ENCODE assay signal across 8 cellular contexts in the genomic region with DNA sequence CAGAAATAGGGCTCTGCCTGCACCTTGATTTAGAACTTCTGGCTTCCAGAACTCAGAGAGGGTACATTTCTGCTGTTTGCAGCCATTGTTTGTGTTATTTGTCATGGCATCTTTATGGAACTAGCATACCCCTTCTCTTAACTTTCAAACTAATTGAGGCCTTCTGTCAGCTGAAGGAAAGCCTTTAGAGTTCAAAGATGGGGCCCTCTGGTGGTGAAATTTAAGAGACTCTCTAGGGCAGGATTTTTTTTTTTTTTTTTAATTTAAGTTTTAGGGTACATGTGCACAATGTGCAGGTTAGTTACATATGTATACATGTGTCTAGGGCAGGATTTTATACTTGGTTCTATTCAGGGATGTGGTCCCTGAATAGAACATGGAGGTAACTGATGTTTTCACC.
A peak's percentile ranks its signal among the peaks of the same experiment; 100 is the strongest.
DNase-seq lines count a peak whose midpoint lies in the region; ATAC-seq, FAIRE-seq and TF ChIP-seq lines count a peak whose summit lies in the region.

No MANE protein-coding gene starts in this region.

- no peaks in the 10 kb centered on the region for H3K23me2 ChIP-seq in H1 (ENCODE audit: low read depth, low read length)

- H4K5ac ChIP-seq in H1 (ENCODE audit: insufficient read length, low read depth, low read length) = no peak overlapping the region

- H2BK120ac ChIP-seq in H1 (replicated peaks; ENCODE audit: low read depth, low read length) = no peak overlapping the region

- no peak overlapping the region; the same call in 1 of the 2 replicates for H3K18ac ChIP-seq in H1 (ENCODE audit: extremely low read depth, low read length)

- H4K20me1 ChIP-seq in H1 (replicated peaks in 1 of 2; ENCODE audit: control insufficient read depth in 1 of 2, insufficient read depth in 2 of 2, low read length in 2 of 2) = no peaks in the 10 kb centered on the region

- no peak overlapping the region for H3K56ac ChIP-seq in H1 (replicated peaks; ENCODE audit: insufficient read length, low read depth, low read length)

- CTCF ChIA-PET in H1 (lab: Charles Lee; ENCODE audit: partially characterized antibody) = interaction anchor here (0.6 to 3.3 kb wide), 38 partner anchors 8 to 1114 kb away, joined by 3 to 19 read pairs (median 4); no protein-coding TSS in a partner anchor

- no peak for TF ChIP-seq EP300 in H1 (IDR thresholded peaks at IDR 0.05; ENCODE audit: borderline replicate concordance in 1 of 2, low read depth in 2 of 2, low read length in 2 of 2)

- H3K14ac ChIP-seq in H1 (ENCODE audit: insufficient read length) = no peak overlapping the region

- H3K36me3 ChIP-seq in H1 (ENCODE audit: control insufficient read depth in 2 of 4, insufficient read depth in 4 of 4, low read length in 3 of 4) = no peaks in the 10 kb centered on the region
- no peaks in the 10 kb centered on the region for H3K36me3 ChIP-seq in testis (ENCODE audit: low read depth, missing control alignments)

- H3K4ac ChIP-seq in H1 (replicated peaks; ENCODE audit: insufficient read length, low read depth, low read length) = no peak overlapping the region

- H3K79me1 ChIP-seq in H1 (ENCODE audit: low read depth, low read length) = no peaks in the 10 kb centered on the region

- no peak overlapping the region for H4K91ac ChIP-seq in H1 (replicated peaks; ENCODE audit: insufficient read length, low read length)

- H3K27me3 ChIP-seq in H1 (replicated peaks in 1 of 4; ENCODE audit: control insufficient read depth in 3 of 4, extremely low read depth in 1 of 4, insufficient read depth in 3 of 4, low read length in 3 of 4) = peaks cover 0 to 1% (median 0%) of the 10 kb centered on the region in 4 experiments; a peak in 1 of 7 replicates
- no peaks in the 10 kb centered on the region for H3K27me3 ChIP-seq in testis

- no peak for TF ChIP-seq POLR2A in NB4 (IDR thresholded peaks at IDR 0.05; ENCODE audit: extremely low read depth, insufficient read length)
- TF ChIP-seq POLR2A in H1 (IDR thresholded peaks at IDR 0.05; ENCODE audit: control extremely low read depth in 1 of 2, low read depth in 2 of 2, low read length in 2 of 2) = no peak
- TF ChIP-seq POLR2A in testis (IDR thresholded peaks at IDR 0.05) = no peak

- H3K9me3 ChIP-seq in H1 (ENCODE audit: insufficient read depth in 2 of 2, low read depth in 1 of 2, low read length in 1 of 2) = no peaks in the 10 kb centered on the region; a peak in 1 of 4 replicates
- no peaks in the 10 kb centered on the region for H3K9me3 ChIP-seq in testis

- FAIRE-seq in H1 (lab: Jason Lieb, UNC) = no peak

- DNase-seq in NB4 (ENCODE audit: low read depth) (peak; percentile 32), H1 (ENCODE audit: low read depth in 1 of 2, low spot score in 2 of 2) (no peak), EL (no peak), testis (no peak)
- no peak for DNase-seq in stimulated activated CD4-positive, alpha-beta T cell treated with anti-CD3 and anti-CD28 coated beads, Interleukin-1b, Interleukin-23, amount 100 ng/mL, for 48 hours

- H2AFZ ChIP-seq in H1 (ENCODE audit: low read length) = peak overlapping the region; percentile 72; the same call in 1 of the 2 replicates

- H2BK12ac ChIP-seq in H1 (ENCODE audit: low read depth, low read length) = no peak overlapping the region

- no peak overlapping the region for H2BK5ac ChIP-seq in H1 (ENCODE audit: low read depth, low read length)

- ATAC-seq in GM18517 (IDR thresholded peaks at IDR 0.05; ENCODE audit: unreplicated experiment) = peak; percentile 52
- no peak for ATAC-seq in GM21723 (IDR thresholded peaks at IDR 0.05; ENCODE audit: unreplicated experiment)

- POLR2A ChIA-PET in H1 (lab: Charles Lee; ENCODE audit: partially characterized antibody) = no interaction called here

- TF ChIP-seq CTCF in 22Rv1 (IDR thresholded peaks at IDR 0.05) (peak; percentile 74), NB4 (IDR thresholded peaks at IDR 0.05; ENCODE audit: low read depth, low read length) (peak; percentile 45), H1 (IDR thresholded peaks at IDR 0.05; ENCODE audit: control extremely low read depth in 1 of 3, insufficient read depth in 1 of 3, low read depth in 1 of 3, low read length in 3 of 3) (peak in 2 of 3 experiments; percentile 31 to 33; a peak in 2 of 4 replicates), testis (IDR thresholded peaks at IDR 0.05) (peak in 1 of 3 experiments; percentile 48)

- H3K4me1 ChIP-seq in H1 (replicated peaks in 1 of 4; ENCODE audit: control insufficient read depth in 3 of 4, insufficient read depth in 4 of 4, low read length in 3 of 4) (no peaks in the 10 kb centered on the region), testis (no peaks in the 10 kb centered on the region)

- H2BK15ac ChIP-seq in H1 (ENCODE audit: low read length) = no peak overlapping the region

- no peak overlapping the region for H3K4me3 ChIP-seq in NB4 (ENCODE audit: low read depth, low read length)
- no peak overlapping the region for H3K4me3 ChIP-seq in H1 (ENCODE audit: extremely low read depth in 1 of 4, insufficient read depth in 2 of 4, low read depth in 3 of 4, low read length in 4 of 4)
- H3K4me3 ChIP-seq in testis = no peak overlapping the region

- peak; percentile 50 to 58; a peak in 3 of 4 replicates for TF ChIP-seq RAD21 in H1 (IDR thresholded peaks at IDR 0.05 in 1 of 2, conservative IDR thresholded peaks at IDR 0.05 in 1 of 2; ENCODE audit: low read depth in 2 of 2, low read length in 2 of 2)

- H3K9ac ChIP-seq in H1 (replicated peaks in 1 of 4; ENCODE audit: extremely low read depth in 1 of 4, low read depth in 3 of 4, low read length in 3 of 4) = no peak overlapping the region

- no peak overlapping the region for H3K4me2 ChIP-seq in H1 (ENCODE audit: insufficient read depth in 1 of 2, low read depth in 2 of 2, low read length in 2 of 2)

- no peak overlapping the region for H2AK5ac ChIP-seq in H1 (ENCODE audit: low read depth, low read length)

- H3K23ac ChIP-seq in H1 (ENCODE audit: insufficient read length) = no peak overlapping the region

- intact Hi-C loops in testis (cut with DNase I; ENCODE audit: low total_unique reads) = no loop called here

- no peaks in the 10 kb centered on the region for H3K79me2 ChIP-seq in H1 (ENCODE audit: control insufficient read depth in 1 of 2, insufficient read depth in 2 of 2, low read length in 2 of 2)

- H2BK20ac ChIP-seq in H1 (ENCODE audit: low read length) = no peak overlapping the region

- no peak overlapping the region for H4K8ac ChIP-seq in H1 (ENCODE audit: extremely low read depth, insufficient read depth, low read length)

- H3K27ac ChIP-seq in 22Rv1 (no peak overlapping the region), H1 (ENCODE audit: low read depth, low read length) (no peak overlapping the region), testis (no peak overlapping the region)

TF ChIP-seq in H1, 55 proteins besides CTCF, POLR2A, EP300 and RAD21:
- TF ChIP-seq YY1 (IDR thresholded peaks at IDR 0.05; ENCODE audit: low read depth, low read length) (no peak), ASH2L (IDR thresholded peaks at IDR 0.05; ENCODE audit: low read length) (no peak), JUN (IDR thresholded peaks at IDR 0.05; ENCODE audit: low read depth, low read length) (no peak), GABPA (IDR thresholded peaks at IDR 0.05; ENCODE audit: borderline replicate concordance, insufficient read depth, low read length) (no peak), MAFK (IDR thresholded peaks at IDR 0.05; ENCODE audit: low read depth, low read length) (no peak), NANOG (IDR thresholded peaks at IDR 0.05; ENCODE audit: insufficient read depth, low read depth, low read length, poor library complexity, severe bottlenecking) (no peak), CREB1 (IDR thresholded peaks at IDR 0.05) (no peak), TEAD4 (IDR thresholded peaks at IDR 0.05; ENCODE audit: low read depth, low read length) (no peak), BCL11A (IDR thresholded peaks at IDR 0.05; ENCODE audit: low read depth in 2 of 2, low read length in 2 of 2) (no peak), EZH2 (IDR thresholded peaks at IDR 0.05; ENCODE audit: low read depth, low read length, severe bottlenecking) (no peak), EGR1 (IDR thresholded peaks at IDR 0.05; ENCODE audit: borderline replicate concordance, low read depth, low read length) (no peak), FOSL1 (IDR thresholded peaks at IDR 0.05; ENCODE audit: insufficient read depth, low read depth, low read length) (no peak), SRF (IDR thresholded peaks at IDR 0.05; ENCODE audit: low read depth, low read length) (no peak), ZNF274 (IDR thresholded peaks at IDR 0.05; ENCODE audit: borderline replicate concordance, extremely low read depth, low read length) (no peak), TAF7 (optimal IDR thresholded peaks at IDR 0.05; ENCODE audit: borderline replicate concordance, low read depth, low read length) (no peak), CHD1 (IDR thresholded peaks at IDR 0.05; ENCODE audit: low read depth, low read length) (no peak), RXRA (IDR thresholded peaks at IDR 0.05; ENCODE audit: insufficient read depth, low read depth, low read length) (no peak), CBX5 (IDR thresholded peaks at IDR 0.05; ENCODE audit: low read depth, low read length) (no peak), KDM5A (IDR thresholded peaks at IDR 0.05; ENCODE audit: low read length) (no peak)
